27 cellular contexts compared by ENCODE assay signal in the genomic region with DNA sequence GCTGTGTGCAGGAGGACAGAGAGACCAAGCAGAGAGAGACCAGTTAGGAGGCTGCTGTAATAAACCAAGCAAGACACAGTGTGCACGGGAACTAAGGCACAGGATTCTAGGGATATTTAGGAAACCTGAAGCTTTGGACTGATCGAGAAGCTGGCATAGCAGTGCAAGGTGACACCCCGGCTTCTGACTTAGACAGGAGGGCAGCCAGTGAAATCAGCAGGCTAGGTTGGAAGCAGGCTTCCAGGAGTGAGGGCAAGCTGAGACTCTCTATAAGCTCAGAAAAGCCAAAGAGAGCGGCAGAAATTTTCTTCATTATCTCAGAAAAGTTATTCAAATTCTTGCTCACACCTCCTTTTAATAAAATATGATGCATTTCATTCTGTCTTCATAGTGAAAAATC.
"Had no signal": no experiment of that assay in that cellular context is flagged by ENCODE, and none has a peak within 500 bp of the region (broad histone marks: within the 10 kb centered on the region; RNA-seq: fewer than 3 reads in every experiment).

No MANE protein-coding gene starts in this region.

- H3K27ac Mint-ChIP-seq: activated CD4-positive, alpha-beta memory T cell treated with anti-CD3 and anti-CD28 coated beads for 36 hours; activated T-helper 1 cell treated with anti-CD3 and anti-CD28 coated beads, Interleukin-12 subunit alpha, Interleukin-12 subunit beta, Interleukin-2, Interleukin-4 antibody, amounts not matched to agents 30 ng/mL and 10 ng/mL and 1 ng/mL, durations not matched to agents 14 hours and 24 hours and 36 hours; T-helper 1 cell treated with Interleukin-12 subunit alpha and Interleukin-12 subunit beta and Interleukin-4 antibody, amounts not matched to agents 30 μg/mL and 1 μg/mL, for 36 hours had no signal

- H3K4me1 ChIP-seq: heart right ventricle, prostate gland, upper lobe of left lung had no signal

- ATAC-seq: esophagus mucosa; naive thymus-derived CD4-positive, alpha-beta T cell; stimulated activated naive CD8-positive, alpha-beta T cell treated with anti-CD3 and anti-CD28 coated beads, Interleukin-15, Interleukin-2, amounts not matched to agents 100 U/mL and 50 U/mL, for 24 hours had no signal

- H3K9me3 ChIP-seq: pancreas, prostate gland, upper lobe of left lung had no signal

- DNase-seq: activated CD4-positive, alpha-beta memory T cell treated with anti-CD3 and anti-CD28 coated beads for 36 hours; activated CD4-positive, alpha-beta T cell treated with anti-CD3 and anti-CD28 coated beads for 48 hours; activated CD8-positive, alpha-beta memory T cell treated with anti-CD3 and anti-CD28 coated beads, Interleukin-2, amount 50 U/mL, for 4 hours; activated gamma-delta T cell treated with Interleukin-2 at 50 U/mL for 16 hours; activated naive CD4-positive, alpha-beta T cell treated with anti-CD3 and anti-CD28 coated beads, Interleukin-2, amount 50 U/mL, for 16 hours; activated T-cell treated with anti-CD3 and anti-CD28 coated beads, Interleukin-2, amount 50 U/mL, for 1 hour; amniotic stem cell; brain microvascular endothelial cell; caudate nucleus; foreskin fibroblast; heart right ventricle; kidney glomerular epithelial cell; midbrain; naive thymus-derived CD4-positive, alpha-beta T cell; pancreas; stimulated activated CD4-positive, alpha-beta T cell treated with anti-CD3 and anti-CD28 coated beads, Interleukin-2, amount 100 ng/mL, for 48 hours; stimulated activated naive CD8-positive, alpha-beta T cell treated with anti-CD3 and anti-CD28 coated beads, Interleukin-15, Interleukin-2, amounts not matched to agents 100 U/mL and 50 U/mL, for 24 hours; SW 1271; T-helper 9 cell; upper lobe of left lung had no signal

- H3K4me3 ChIP-seq: heart right ventricle, pancreas, prostate gland, upper lobe of left lung had no signal

- H3K27ac ChIP-seq: brain microvascular endothelial cell, heart right ventricle, pancreas, prostate gland, upper lobe of left lung, VCaP had no signal

- H3K4me3 Mint-ChIP-seq: activated CD4-positive, alpha-beta memory T cell treated with anti-CD3 and anti-CD28 coated beads for 36 hours; activated T-helper 1 cell treated with anti-CD3 and anti-CD28 coated beads, Interleukin-12 subunit alpha, Interleukin-12 subunit beta, Interleukin-2, Interleukin-4 antibody, amounts not matched to agents 30 ng/mL and 10 ng/mL and 1 ng/mL, durations not matched to agents 14 hours and 24 hours and 36 hours; naive thymus-derived CD4-positive, alpha-beta T cell; T-helper 1 cell treated with Interleukin-12 subunit alpha and Interleukin-12 subunit beta and Interleukin-4 antibody, amounts not matched to agents 30 μg/mL and 1 μg/mL, for 36 hours had no signal

- H3K9me3 Mint-ChIP-seq: activated CD4-positive, alpha-beta memory T cell treated with anti-CD3 and anti-CD28 coated beads for 36 hours; activated T-helper 1 cell treated with anti-CD3 and anti-CD28 coated beads, Interleukin-12 subunit alpha, Interleukin-12 subunit beta, Interleukin-2, Interleukin-4 antibody, amounts not matched to agents 30 ng/mL and 10 ng/mL and 1 ng/mL, durations not matched to agents 14 hours and 24 hours and 36 hours; T-helper 1 cell treated with Interleukin-12 subunit alpha and Interleukin-12 subunit beta and Interleukin-4 antibody, amounts not matched to agents 30 μg/mL and 1 μg/mL, for 36 hours had no signal

- H3K27me3 Mint-ChIP-seq: activated CD4-positive, alpha-beta memory T cell treated with anti-CD3 and anti-CD28 coated beads for 36 hours had no signal

- H3K27me3 ChIP-seq: brain microvascular endothelial cell, heart right ventricle, pancreas, upper lobe of left lung had no signal

- FAIRE-seq: astrocyte, pancreas, TTC549 had no signal

- H3K36me3 ChIP-seq: brain microvascular endothelial cell, heart right ventricle, pancreas, prostate gland, upper lobe of left lung had no signal

- H3K36me3 Mint-ChIP-seq: activated CD4-positive, alpha-beta memory T cell treated with anti-CD3 and anti-CD28 coated beads for 36 hours had no signal
